9 cellular contexts compared by ENCODE assay signal in the genomic region with DNA sequence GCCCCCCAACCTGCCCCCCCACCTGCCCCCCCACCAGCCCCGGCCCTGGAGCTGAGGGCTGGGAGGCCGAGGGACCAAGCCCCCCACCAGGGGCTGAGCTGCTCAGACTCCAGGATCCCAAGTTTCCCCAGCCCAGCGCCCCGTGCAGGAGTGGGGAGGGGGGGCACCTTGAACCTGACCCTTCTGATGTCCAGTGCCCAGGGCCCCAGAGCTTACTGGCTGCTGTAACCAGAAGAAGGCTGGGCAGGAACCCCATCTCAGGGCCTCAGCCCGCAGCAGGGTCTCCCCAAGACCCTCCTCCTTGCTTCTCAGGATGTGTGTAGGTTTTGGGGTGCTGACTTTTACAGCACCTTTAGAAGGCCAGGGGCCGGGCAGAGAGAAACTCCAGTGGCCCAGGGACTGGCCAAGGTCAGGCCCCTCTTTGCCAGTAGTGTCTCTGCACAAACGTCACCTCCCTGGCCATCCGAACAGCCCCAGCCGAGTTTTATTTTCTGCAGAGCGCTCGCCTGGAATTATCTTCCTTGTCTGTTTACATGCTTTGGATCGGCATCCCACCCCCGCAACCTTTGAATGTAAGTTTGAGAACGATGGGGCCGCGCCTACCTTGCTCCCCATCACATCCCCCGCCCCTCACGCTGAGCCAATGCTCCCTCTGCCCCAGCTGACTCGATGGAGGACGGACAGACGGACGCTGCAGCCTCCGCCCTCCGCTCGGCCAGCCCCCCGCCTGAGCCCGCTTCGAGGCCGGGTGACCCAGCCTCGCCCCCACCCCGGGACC.
DNase-seq lines count a peak whose midpoint lies in the region; ATAC-seq and TF ChIP-seq lines count a peak whose summit lies in the region.
"Had no signal": no experiment of that assay in that cellular context is flagged by ENCODE, and none has a peak within 500 bp of the region (broad histone marks: within the 10 kb centered on the region; RNA-seq: fewer than 3 reads in every experiment).

No MANE protein-coding gene starts in this region.

- POLR2A ChIA-PET in activated B cell treated with CpG ODN at 0.5 μM for 24 hours (lab: Charles Lee): interaction anchor here (2.0 kb wide), 1 partner anchor 372 kb away, joined by 4 read pairs; no protein-coding TSS in a partner anchor

- H3K4me1 Mint-ChIP-seq in activated B cell treated with CpG ODN at 0.5 μM for 24 hours (peaks cover 12% of the 10 kb centered on the region), nephron (peaks cover 58% of the 10 kb centered on the region)

- H3K27ac Mint-ChIP-seq in activated B cell treated with CpG ODN at 0.5 μM for 24 hours: no peak overlapping the region
- H3K27ac Mint-ChIP-seq in nephron: peak overlapping the region in 1 of 3 experiments; percentile 71

- peaks cover 7% of the 10 kb centered on the region for H3K4me1 ChIP-seq in effector memory CD4-positive, alpha-beta T cell (ENCODE audit: control insufficient read depth, insufficient read depth, low read length, poor library complexity, severe bottlenecking)
- peaks cover 13% of the 10 kb centered on the region for H3K4me1 ChIP-seq in vagina

- no peaks in the 10 kb centered on the region for H3K36me3 Mint-ChIP-seq in activated B cell treated with CpG ODN at 0.5 μM for 24 hours (ENCODE audit: low read depth)
- no peaks in the 10 kb centered on the region for H3K36me3 Mint-ChIP-seq in nephron (ENCODE audit: low read depth)

- CTCF ChIA-PET in activated B cell treated with CpG ODN at 0.5 μM for 24 hours (lab: Charles Lee): interaction anchor here (1.6 to 3.4 kb wide), 2 partner anchors 372 to 436 kb away, joined by 4 to 19 read pairs; partner anchors contain the start of gene CENPS

- TF ChIP-seq CTCF in activated B cell treated with CpG ODN at 0.5 μM for 24 hours (IDR thresholded peaks at IDR 0.05): no peak
- TF ChIP-seq CTCF in nephron (IDR thresholded peaks at IDR 0.05; ENCODE audit: unreplicated experiment in 3 of 3): no peak
- TF ChIP-seq CTCF in vagina (IDR thresholded peaks at IDR 0.05): no peak

- H3K9me3 Mint-ChIP-seq in activated B cell treated with CpG ODN at 0.5 μM for 24 hours: no peaks in the 10 kb centered on the region
- no peaks in the 10 kb centered on the region for H3K9me3 Mint-ChIP-seq in nephron

- intact Hi-C loops in activated B cell treated with CpG ODN at 0.5 μM for 24 hours (cut with micrococcal nuclease) (loop anchor here (1.0 to 5.0 kb wide), 5 partner anchors 174 to 489 kb away; partner anchors contain the start of gene CENPS), vagina (cut with DNase I) (loop anchor here (2.0 kb wide), 1 partner anchor 352 kb away; no protein-coding TSS in a partner anchor)

- peak overlapping the region; percentile 69 for H3K4me3 Mint-ChIP-seq in activated B cell treated with CpG ODN at 0.5 μM for 24 hours
- peak overlapping the region; percentile 82 to 89 (median 87) for H3K4me3 Mint-ChIP-seq in nephron

- H3K27me3 ChIP-seq in effector memory CD4-positive, alpha-beta T cell (replicated peaks; ENCODE audit: control insufficient read depth, insufficient read depth, low read length, poor library complexity, severe bottlenecking): peaks cover 25% of the 10 kb centered on the region
- no peaks in the 10 kb centered on the region for H3K27me3 ChIP-seq in vagina
- H3K27me3 ChIP-seq: thyroid gland had no signal

- DNase-seq in NCI-H82 (lab: John Stamatoyannopoulos, UW) (peak; percentile 82), NCI-H82 treated with DMSO at 0.1 percent for 48 hours (lab: John Stamatoyannopoulos, UW; ENCODE audit: unreplicated experiment) (no peak), activated B cell treated with CpG ODN at 0.5 μM for 24 hours (no peak), vagina (ENCODE audit: extremely low spot score in 2 of 2) (no peak)
- no peak for DNase-seq in effector memory CD4-positive, alpha-beta T cell

- H3K4me3 ChIP-seq in effector memory CD4-positive, alpha-beta T cell (ENCODE audit: insufficient read depth, low read depth, low read length, poor library complexity, severe bottlenecking): peak overlapping the region; percentile 27
- peak overlapping the region; percentile 37 to 52 for H3K4me3 ChIP-seq in vagina
- H3K4me3 ChIP-seq: thyroid gland had no signal

- no peaks in the 10 kb centered on the region for H3K36me3 ChIP-seq in effector memory CD4-positive, alpha-beta T cell (ENCODE audit: control insufficient read depth, insufficient read depth, low read length)
- H3K36me3 ChIP-seq in vagina: no peaks in the 10 kb centered on the region
- H3K36me3 ChIP-seq: thyroid gland had no signal

- ATAC-seq in activated B cell treated with CpG ODN at 0.5 μM for 24 hours (ENCODE audit: low read depth): peak; percentile 25
- no peak for ATAC-seq in HG03095 (IDR thresholded peaks at IDR 0.05; ENCODE audit: unreplicated experiment)
- no peak for ATAC-seq in GM19023 (IDR thresholded peaks at IDR 0.05; ENCODE audit: unreplicated experiment)

- H3K27me3 Mint-ChIP-seq in activated B cell treated with CpG ODN at 0.5 μM for 24 hours (peaks cover 59% of the 10 kb centered on the region), nephron (ENCODE audit: low read depth) (peaks cover 86% of the 10 kb centered on the region)

- no peak overlapping the region for H3K27ac ChIP-seq in effector memory CD4-positive, alpha-beta T cell (ENCODE audit: insufficient read depth, low read length, poor library complexity, severe bottlenecking)
- H3K27ac ChIP-seq in vagina: no peak overlapping the region
- H3K27ac ChIP-seq: thyroid gland had no signal

- TF ChIP-seq POLR2A in vagina (IDR thresholded peaks at IDR 0.05): no peak

- no peaks in the 10 kb centered on the region for H3K9me3 ChIP-seq in effector memory CD4-positive, alpha-beta T cell (ENCODE audit: control insufficient read depth, low read length)
- no peaks in the 10 kb centered on the region for H3K9me3 ChIP-seq in vagina
- H3K9me3 ChIP-seq: thyroid gland had no signal
